In the genomic region with DNA sequence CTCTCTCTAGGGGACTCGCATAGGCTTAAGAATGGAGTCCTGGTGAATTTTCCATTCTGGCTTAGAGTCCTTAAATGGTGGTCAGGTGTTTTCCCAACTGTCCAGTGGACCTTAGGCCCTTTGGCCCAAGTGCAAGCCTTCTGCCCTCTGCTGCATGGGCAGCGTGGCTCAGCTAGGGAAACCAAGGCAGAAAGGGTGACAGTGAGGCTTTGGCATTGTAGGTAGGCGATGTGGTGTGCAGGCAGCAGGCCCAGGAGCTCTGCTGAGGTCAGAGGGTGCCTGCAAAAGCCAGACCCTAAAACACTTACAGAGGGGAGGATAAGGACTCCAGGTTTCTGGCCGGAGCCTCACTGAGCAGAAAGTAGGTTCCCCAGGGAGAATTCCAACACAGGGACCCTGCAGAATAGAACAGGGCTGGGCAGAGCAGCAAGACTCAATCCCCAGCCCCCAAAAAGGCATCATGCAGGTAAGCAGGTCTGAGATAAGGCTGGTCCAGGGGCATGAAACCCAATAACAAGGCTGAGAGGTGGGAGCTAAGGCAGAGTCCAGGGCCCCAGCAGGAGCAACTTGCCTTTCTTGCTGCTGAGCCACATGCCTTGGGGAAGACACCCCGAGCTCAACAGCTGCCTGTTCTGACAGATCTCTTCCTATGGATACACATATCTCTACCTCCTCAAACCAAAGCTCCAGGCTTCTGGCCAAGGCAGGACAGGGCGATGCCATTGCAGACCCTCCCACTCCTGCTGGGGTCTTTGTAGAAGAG, we compare ENCODE assay signal across 10 cellular contexts.
"Had no signal": no experiment of that assay in that cellular context is flagged by ENCODE, and none has a peak within 500 bp of the region (broad histone marks: within the 10 kb centered on the region; RNA-seq: fewer than 3 reads in every experiment).

No MANE protein-coding gene starts in this region.

- ATAC-seq: naive thymus-derived CD8-positive, alpha-beta T cell had no signal

- H3K4me3 ChIP-seq: prostate gland, upper lobe of left lung had no signal

- H3K9me3 Mint-ChIP-seq: naive thymus-derived CD8-positive, alpha-beta T cell had no signal

- H3K27me3 ChIP-seq: upper lobe of left lung had no signal

- H3K4me3 Mint-ChIP-seq: naive thymus-derived CD8-positive, alpha-beta T cell; T-helper 1 cell treated with Interleukin-12 subunit alpha and Interleukin-12 subunit beta and Interleukin-4 antibody, amounts not matched to agents 30 μg/mL and 1 μg/mL, for 36 hours had no signal

- H3K27ac Mint-ChIP-seq: T-helper 1 cell treated with Interleukin-12 subunit alpha and Interleukin-12 subunit beta and Interleukin-4 antibody, amounts not matched to agents 30 μg/mL and 1 μg/mL, for 36 hours had no signal

- H3K9ac ChIP-seq: SK-N-SH had no signal

- H3K27ac ChIP-seq: prostate gland had no signal

- DNase-seq: activated CD4-positive, alpha-beta T cell treated with anti-CD3 and anti-CD28 coated beads, Interleukin-2, amount 50 U/mL, for 4 hours; activated T-cell treated with anti-CD3 and anti-CD28 coated beads, Interleukin-2, amount 50 U/mL, for 1 hour; effector CD4-positive, alpha-beta T cell; hypothalamus; naive thymus-derived CD8-positive, alpha-beta T cell; SK-N-SH; stimulated activated CD4-positive, alpha-beta T cell treated with anti-CD3 and anti-CD28 coated beads, Interleukin-4, amount 100 ng/mL, for 1 hour had no signal

- H3K9me3 ChIP-seq: prostate gland, SK-N-SH, upper lobe of left lung had no signal

- H3K4me1 ChIP-seq: prostate gland had no signal
